Comparison of ENCODE assay signal across 8 cellular contexts in genomic region chr2:196639180-196640030, GRCh38. TPM values are rescaled to one million over a fixed set of nuclear protein-coding genes. Genes with fewer than 3 reads are reported as not detected.
DNase-seq lines count a peak whose midpoint lies in the region; ATAC-seq and TF ChIP-seq lines count a peak whose summit lies in the region.

Gene CCDC150, plus strand, starts transcription at chr2:196639715. Its CDS starts 52 bp downstream, at chr2:196639767.

- peak; percentile 45 for TF ChIP-seq CTCF in AG10803 (conservative IDR thresholded peaks at IDR 0.05; ENCODE audit: low read length)
- TF ChIP-seq CTCF in activated B cell treated with CpG ODN at 0.5 μM for 24 hours (IDR thresholded peaks at IDR 0.05): no peak

- peak within 1 kb of the TSS; percentile 53 for H3K27ac Mint-ChIP-seq in activated B cell treated with CpG ODN at 0.5 μM for 24 hours

- no peaks in the 10 kb centered on the region for H3K9me3 Mint-ChIP-seq in activated B cell treated with CpG ODN at 0.5 μM for 24 hours

- intact Hi-C loops in activated B cell treated with CpG ODN at 0.5 μM for 24 hours (cut with micrococcal nuclease): loop anchor here (1.0 to 10.0 kb wide), 10 partner anchors 160 to 1066 kb away; partner anchors contain the start of genes COQ10B, DNAH7, GTF3C3 and HSPE1

- peak within 1 kb of the TSS; percentile 89 for H3K4me3 Mint-ChIP-seq in activated B cell treated with CpG ODN at 0.5 μM for 24 hours

- CTCF ChIA-PET in activated B cell treated with CpG ODN at 0.5 μM for 24 hours (lab: Charles Lee): interaction anchor here (0.5 to 2.1 kb wide), 2 partner anchors 571 to 980 kb away, joined by 3 to 6 read pairs; partner anchors contain the start of gene DNAH7

- H3K27me3 Mint-ChIP-seq in activated B cell treated with CpG ODN at 0.5 μM for 24 hours: no peaks in the 10 kb centered on the region

- POLR2A ChIA-PET in activated B cell treated with CpG ODN at 0.5 μM for 24 hours (lab: Charles Lee): interaction anchor here (1.0 to 1.5 kb wide), 2 partner anchors 160 to 860 kb away, joined by 3 to 6 read pairs; partner anchors contain the start of genes GTF3C3, HSPD1 and HSPE1

- H3K4me1 Mint-ChIP-seq in activated B cell treated with CpG ODN at 0.5 μM for 24 hours: peaks cover 14% of the 10 kb centered on the region

- DNase-seq in AG10803 (ENCODE audit: low read depth) (peak; percentile 90), NCI-H345 (lab: John Stamatoyannopoulos, UW) (peak; percentile 97), activated B cell treated with CpG ODN at 0.5 μM for 24 hours (peak; percentile 90), iris pigment epithelial cell (ENCODE audit: low read depth) (peak; percentile 95)
- peak; percentile 93 for DNase-seq in central memory CD4-positive, alpha-beta T cell
- peak; percentile 86 to 92 for DNase-seq in stimulated activated CD4-positive, alpha-beta T cell treated with anti-CD3 and anti-CD28 coated beads, Interleukin-12 subunit alpha, Interleukin-12 subunit beta, amount 100 ng/mL, for 24 hours (ENCODE audit: low read depth in 2 of 2)

- ATAC-seq in GM19023 (IDR thresholded peaks at IDR 0.05; ENCODE audit: unreplicated experiment): peak; percentile 100
- ATAC-seq in HG03196 (IDR thresholded peaks at IDR 0.05; ENCODE audit: unreplicated experiment): peak; percentile 100
- peak; percentile 100 for ATAC-seq in activated B cell treated with CpG ODN at 0.5 μM for 24 hours (ENCODE audit: low read depth)

- no peaks in the 10 kb centered on the region for H3K36me3 Mint-ChIP-seq in activated B cell treated with CpG ODN at 0.5 μM for 24 hours (ENCODE audit: low read depth)

- peak within 1 kb of the TSS; percentile 88 for H3K4me3 ChIP-seq in AG10803 (ENCODE audit: low read length)

RNA-seq across cellular contexts. Expression of gene CCDC150, which starts in this region (rescaled TPM):
- total RNA-seq in activated B cell treated with CpG ODN at 0.5 μM for 24 hours: 2.3 and 2.6 TPM in 2 replicates

Comparison
In these comparisons a context has a peak if more than half of its experiments do, and no peak if none do; other contexts are left out.
1. Peak in every context shown above with its lines: DNase-seq, ATAC-seq and H3K4me3 ChIP-seq.